Comparison of ENCODE assay signal across 16 cellular contexts in genomic region chr18:73986711-73987110, GRCh38.
DNase-seq lines count a peak whose midpoint lies in the region; ATAC-seq, FAIRE-seq and TF ChIP-seq lines count a peak whose summit lies in the region.
"Had no signal": no experiment of that assay in that cellular context is flagged by ENCODE, and none has a peak within 500 bp of the region (broad histone marks: within the 10 kb centered on the region; RNA-seq: fewer than 3 reads in every experiment).

No MANE protein-coding gene starts in this region.

- H3K27ac ChIP-seq in ACC112 (ENCODE audit: low read depth, low read length), result 0 out of 2 replicates have a peak overlapping the region, but pooled peaks have one; percentile 8
- H3K27ac ChIP-seq in RWPE2 (ENCODE audit: poor library complexity, severe bottlenecking), result no peak overlapping the region
- no peak overlapping the region for H3K27ac ChIP-seq in mesenchymal stem cell (ENCODE audit: low read length, poor library complexity, severe bottlenecking)
- H3K27ac ChIP-seq in small intestine (ENCODE audit: low read depth in 1 of 2, low read length in 1 of 2), result no peak overlapping the region

- no peak overlapping the region for H2BK12ac ChIP-seq in mesenchymal stem cell (ENCODE audit: low read length in 2 of 2)

- no peak overlapping the region for H3K18ac ChIP-seq in mesenchymal stem cell (ENCODE audit: low read depth in 1 of 2, low read length in 2 of 2)

- H2AFZ ChIP-seq in ACC112 (ENCODE audit: low read length, unreplicated experiment) (no peak overlapping the region), mesenchymal stem cell (ENCODE audit: low read depth, low read length) (no peak overlapping the region)

- H3K4me1 ChIP-seq in ACC112 (ENCODE audit: control insufficient read depth, insufficient read depth, low read length, unreplicated experiment) (no peaks in the 10 kb centered on the region), RWPE2 (ENCODE audit: insufficient read depth, poor library complexity, severe bottlenecking) (peaks cover 12% of the 10 kb centered on the region), mesenchymal stem cell (ENCODE audit: control insufficient read depth, insufficient read depth, low read depth, low read length) (no peaks in the 10 kb centered on the region), small intestine (ENCODE audit: control insufficient read depth in 2 of 2, insufficient read depth in 1 of 2, low read depth in 1 of 2, low read length in 1 of 2) (no peaks in the 10 kb centered on the region)
- H3K4me1 ChIP-seq: HAP-1 had no signal

- H3K4me3 ChIP-seq in ACC112 (ENCODE audit: low read depth, low read length), result no peak overlapping the region
- no peak overlapping the region for H3K4me3 ChIP-seq in RWPE2 (ENCODE audit: severe bottlenecking)
- no peak overlapping the region for H3K4me3 ChIP-seq in mesenchymal stem cell (ENCODE audit: insufficient read depth in 1 of 2, low read depth in 1 of 2, low read length in 2 of 2)
- no peak overlapping the region for H3K4me3 ChIP-seq in small intestine (ENCODE audit: low read depth in 1 of 2, low read length in 2 of 2)
- H3K4me3 ChIP-seq: HAP-1 had no signal

- H3K4me2 ChIP-seq in mesenchymal stem cell (ENCODE audit: low read length, poor library complexity, severe bottlenecking), result no peak overlapping the region

- no peaks in the 10 kb centered on the region for H3K36me3 ChIP-seq in ACC112 (ENCODE audit: insufficient read depth, low read length)
- no peaks in the 10 kb centered on the region for H3K36me3 ChIP-seq in RWPE2 (ENCODE audit: low read depth)
- no peaks in the 10 kb centered on the region for H3K36me3 ChIP-seq in mesenchymal stem cell (ENCODE audit: control insufficient read depth in 1 of 2, insufficient read depth in 2 of 2, low read depth in 1 of 2, low read length in 2 of 2)
- H3K36me3 ChIP-seq in small intestine (ENCODE audit: control insufficient read depth in 2 of 2, insufficient read depth in 2 of 2, low read length in 2 of 2), result no peaks in the 10 kb centered on the region
- H3K36me3 ChIP-seq: HAP-1 had no signal

- DNase-seq in RWPE2 (ENCODE audit: low spot score), result no peak
- DNase-seq in mesenchymal stem cell, result no peak
- no peak for DNase-seq in EL
- no peak for DNase-seq in AG20443 (ENCODE audit: low spot score)
- DNase-seq in small intestine, result no peak
- DNase-seq: 8988T, C1 segment of cervical spinal cord, DMS 273 treated with DMSO at 0.1 percent for 48 hours, NCI-H187, NCI-H345, NCI-H526 treated with DMSO at 0.1 percent for 48 hours, SIG-M5 had no signal

- no peak overlapping the region for H2BK5ac ChIP-seq in mesenchymal stem cell (ENCODE audit: low read depth, low read length, poor library complexity, severe bottlenecking)

- H2BK120ac ChIP-seq in mesenchymal stem cell (ENCODE audit: low read depth, low read length), result no peak overlapping the region

- no peak overlapping the region for H3K14ac ChIP-seq in mesenchymal stem cell (ENCODE audit: low read length in 2 of 2)

- no peak overlapping the region for H4K8ac ChIP-seq in mesenchymal stem cell (ENCODE audit: low read length)

- H3K9ac ChIP-seq in mesenchymal stem cell (ENCODE audit: low read length), result peak overlapping the region; percentile 45

- TF ChIP-seq CTCF in RWPE2 (IDR thresholded peaks at IDR 0.05; ENCODE audit: poor library complexity, severe bottlenecking), result no peak

- H2BK15ac ChIP-seq in mesenchymal stem cell (ENCODE audit: low read depth, poor library complexity, severe bottlenecking), result no peak overlapping the region

- no peak overlapping the region for H3K4ac ChIP-seq in mesenchymal stem cell (ENCODE audit: low read depth in 1 of 2, low read length in 2 of 2)

- H3K9me3 ChIP-seq in RWPE2 (ENCODE audit: severe bottlenecking), result no peaks in the 10 kb centered on the region
- peaks cover 4% of the 10 kb centered on the region for H3K9me3 ChIP-seq in mesenchymal stem cell (ENCODE audit: control insufficient read depth, low read length)
- no peaks in the 10 kb centered on the region for H3K9me3 ChIP-seq in small intestine (ENCODE audit: control insufficient read depth, low read depth)
- H3K9me3 ChIP-seq: HAP-1 had no signal

- 44% methylated on average over 3 of the region's 3 CpGs for WGBS in mesenchymal stem cell
- WGBS in small intestine, 3 donors, result 20 to 48% (median 39%) methylated on average over 3 of the region's 3 CpGs

- no peak overlapping the region for H2AK5ac ChIP-seq in mesenchymal stem cell (ENCODE audit: low read length, severe bottlenecking)

- no peaks in the 10 kb centered on the region for H3K27me3 ChIP-seq in ACC112 (ENCODE audit: insufficient read depth, low read length)
- no peaks in the 10 kb centered on the region for H3K27me3 ChIP-seq in RWPE2 (ENCODE audit: insufficient read depth, poor library complexity, severe bottlenecking)
- no peaks in the 10 kb centered on the region for H3K27me3 ChIP-seq in mesenchymal stem cell (ENCODE audit: control insufficient read depth in 1 of 2, insufficient read depth in 1 of 2, low read length in 2 of 2)
- H3K27me3 ChIP-seq in small intestine (ENCODE audit: control insufficient read depth in 2 of 2, insufficient read depth in 2 of 2, low read length in 2 of 2), result peaks cover 0 to 4% of the 10 kb centered on the region in 2 donors

- H3K79me2 ChIP-seq in ACC112 (ENCODE audit: control insufficient read depth, insufficient read depth, low read length, unreplicated experiment), result no peaks in the 10 kb centered on the region

- peak; percentile 60; the same call in 2 of the 3 replicates for ATAC-seq in RWPE2 (ENCODE audit: low read depth)
- no peak for ATAC-seq in HG02852 (IDR thresholded peaks at IDR 0.05; ENCODE audit: unreplicated experiment)

- H3K23ac ChIP-seq in mesenchymal stem cell (ENCODE audit: low read length in 2 of 2), result no peak overlapping the region

- no peak overlapping the region for H4K91ac ChIP-seq in mesenchymal stem cell (ENCODE audit: low read length)

- peak; percentile 90 for FAIRE-seq in endometrium (lab: Jason Lieb, UNC)
- FAIRE-seq in small intestine (lab: Jason Lieb, UNC), result no peak

- H3K79me1 ChIP-seq in mesenchymal stem cell (replicated peaks; ENCODE audit: low read length, poor library complexity, severe bottlenecking), result no peaks in the 10 kb centered on the region
